8 cellular contexts compared by ENCODE assay signal in genomic region chr14:51094901-51095853, GRCh38. TPM values are rescaled to one million over a fixed set of nuclear protein-coding genes. Genes with fewer than 3 reads are reported as not detected.
A peak's percentile ranks its signal among the peaks of the same experiment; 100 is the strongest.
DNase-seq lines count a peak whose midpoint lies in the region; ATAC-seq and TF ChIP-seq lines count a peak whose summit lies in the region.

TRIM9 (minus strand) TSS chr14:51095105; CDS start chr14:51094939, 166 bp downstream.

- peaks cover 28% of the 10 kb centered on the region for H3K4me1 ChIP-seq in left ventricle myocardium inferior

- H3K27ac ChIP-seq in left ventricle myocardium inferior (replicated peaks): peak within 1 kb of the TSS; percentile 75

- in situ Hi-C loops in GM13977 (cut with MboI; ENCODE audit: low pct_unique_long_range_greater_than_20kb, low sequenced_read_pairs, unreplicated experiment): no loop called here

- ATAC-seq in HG02884 (IDR thresholded peaks at IDR 0.05; ENCODE audit: unreplicated experiment): peak; percentile 99

- no peaks in the 10 kb centered on the region for H3K36me3 ChIP-seq in left ventricle myocardium inferior

- peaks cover 90% of the 10 kb centered on the region for H3K27me3 ChIP-seq in left ventricle myocardium inferior (ENCODE audit: low read depth)

- peaks cover 67% of the 10 kb centered on the region for H3K27me3 Mint-ChIP-seq in T-helper 1 cell treated with Interleukin-12 subunit alpha and Interleukin-12 subunit beta and Interleukin-4 antibody, amounts not matched to agents 30 μg/mL and 1 μg/mL, for 36 hours (ENCODE audit: low read depth)
- H3K27me3 Mint-ChIP-seq in type B pancreatic cell: peaks cover 54% of the 10 kb centered on the region

- no peaks in the 10 kb centered on the region for H3K9me3 ChIP-seq in left ventricle myocardium inferior (replicated peaks)

- H3K36me3 Mint-ChIP-seq in T-helper 1 cell treated with Interleukin-12 subunit alpha and Interleukin-12 subunit beta and Interleukin-4 antibody, amounts not matched to agents 30 μg/mL and 1 μg/mL, for 36 hours (ENCODE audit: low read depth): no peaks in the 10 kb centered on the region
- H3K36me3 Mint-ChIP-seq in type B pancreatic cell: no peaks in the 10 kb centered on the region

- H3K9me3 Mint-ChIP-seq in T-helper 1 cell treated with Interleukin-12 subunit alpha and Interleukin-12 subunit beta and Interleukin-4 antibody, amounts not matched to agents 30 μg/mL and 1 μg/mL, for 36 hours: no peaks in the 10 kb centered on the region
- H3K9me3 Mint-ChIP-seq in type B pancreatic cell: no peaks in the 10 kb centered on the region

- intact Hi-C loops in left ventricle myocardium inferior (cut with micrococcal nuclease) (no loop called here), posterior cingulate gyrus (cut with DNase I) (loop anchor here (2.0 to 5.0 kb wide), 4 partner anchors 70 to 143 kb away; no protein-coding TSS in a partner anchor)

- DNase-seq in GM13977 (ENCODE audit: low spot score): peak; percentile 99
- DNase-seq in NCI-H146 (lab: John Stamatoyannopoulos, UW): peak; percentile 99
- peak; percentile 63 to 99 (median 97) for DNase-seq in amygdala (lab: John Stamatoyannopoulos, UW)
- peak; percentile 94 for DNase-seq in left ventricle myocardium inferior
- DNase-seq in posterior cingulate gyrus: peak; percentile 97 to 100 (median 99)
- peak; percentile 96 for DNase-seq in type B pancreatic cell (ENCODE audit: extremely low spot score, unreplicated experiment)

- peaks cover 16% of the 10 kb centered on the region for H3K4me1 Mint-ChIP-seq in T-helper 1 cell treated with Interleukin-12 subunit alpha and Interleukin-12 subunit beta and Interleukin-4 antibody, amounts not matched to agents 30 μg/mL and 1 μg/mL, for 36 hours (ENCODE audit: low read depth)
- H3K4me1 Mint-ChIP-seq in type B pancreatic cell (ENCODE audit: unreplicated experiment): no peaks in the 10 kb centered on the region

- H3K27ac Mint-ChIP-seq in T-helper 1 cell treated with Interleukin-12 subunit alpha and Interleukin-12 subunit beta and Interleukin-4 antibody, amounts not matched to agents 30 μg/mL and 1 μg/mL, for 36 hours: no peak within 1 kb of the TSS
- H3K27ac Mint-ChIP-seq in type B pancreatic cell: peak within 1 kb of the TSS; percentile 81

- TF ChIP-seq CTCF in GM13977 (IDR thresholded peaks at IDR 0.05; ENCODE audit: extremely low read depth, insufficient read depth, missing control alignments) (no peak), left ventricle myocardium inferior (IDR thresholded peaks at IDR 0.05; ENCODE audit: borderline replicate concordance) (no peak), type B pancreatic cell (conservative IDR thresholded peaks at IDR 0.05) (no peak)

- peak within 1 kb of the TSS; percentile 90 for H3K4me3 Mint-ChIP-seq in T-helper 1 cell treated with Interleukin-12 subunit alpha and Interleukin-12 subunit beta and Interleukin-4 antibody, amounts not matched to agents 30 μg/mL and 1 μg/mL, for 36 hours
- H3K4me3 Mint-ChIP-seq in type B pancreatic cell: peak within 1 kb of the TSS; percentile 96

- peak within 1 kb of the TSS; percentile 77 for H3K4me3 ChIP-seq in left ventricle myocardium inferior

RNA-seq across cellular contexts. Expression of gene TRIM9, which starts in this region (rescaled TPM):
- 0.27 TPM for total RNA-seq in left ventricle myocardium inferior
- total RNA-seq in type B pancreatic cell (ENCODE audit: low replicate concordance): 3.7 and 6.3 TPM in 2 replicates

Comparison
In these comparisons a context has a peak if more than half of its experiments do, and no peak if none do; other contexts are left out.
1. Peak in every context shown above with its lines: DNase-seq, ATAC-seq, H3K4me3 ChIP-seq and H3K27ac ChIP-seq.
2. Peak in DNase-seq, H3K4me3 ChIP-seq and H3K27ac ChIP-seq in left ventricle myocardium inferior; RNA of the gene not detected or under 1 TPM.